18 cellular contexts compared by ENCODE assay signal in the genomic region with DNA sequence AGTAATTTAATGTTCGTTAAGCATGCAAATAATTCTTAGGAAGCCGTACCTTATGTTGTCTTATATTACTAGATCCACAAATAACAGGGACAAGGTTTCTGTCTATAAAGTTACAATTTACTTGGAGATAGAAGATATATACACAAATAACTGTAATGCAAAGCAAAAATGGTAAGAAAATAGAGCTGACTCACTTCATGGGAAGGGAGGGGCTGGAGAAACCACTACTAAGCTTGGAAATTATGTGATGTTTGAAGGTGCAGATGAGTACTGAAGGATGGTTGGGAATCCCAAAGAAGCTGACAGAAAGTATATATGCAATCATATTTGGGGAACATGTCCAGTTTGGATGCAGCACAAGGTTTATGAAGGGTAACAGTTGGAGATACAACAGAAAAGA. TPM values are rescaled to one million over a fixed set of nuclear protein-coding genes. Genes with fewer than 3 reads are reported as not detected.
A peak's percentile ranks its signal among the peaks of the same experiment; 100 is the strongest.
DNase-seq lines count a peak whose midpoint lies in the region; TF ChIP-seq lines count a peak whose summit lies in the region.
"Had no signal": no experiment of that assay in that cellular context is flagged by ENCODE, and none has a peak within 500 bp of the region (broad histone marks: within the 10 kb centered on the region; RNA-seq: fewer than 3 reads in every experiment).

No MANE protein-coding gene starts in this region.

- WGBS in lower leg skin, 2 donors: 43 to 96% methylated on average over 2 of the region's 2 CpGs

- H3K36me3 ChIP-seq in SU-DHL-6 (ENCODE audit: low read length): peaks cover 15% of the 10 kb centered on the region
- H3K36me3 ChIP-seq in brain microvascular endothelial cell (replicated peaks): no peaks in the 10 kb centered on the region
- H3K36me3 ChIP-seq: colonic mucosa, tibial artery had no signal

- H3K27me3 Mint-ChIP-seq in activated T-cell treated with anti-CD3 and anti-CD28 coated beads, Interleukin-2, amount 50 U/mL, for 24 hours: no peaks in the 10 kb centered on the region
- no peaks in the 10 kb centered on the region for H3K27me3 Mint-ChIP-seq in neural crest cell (ENCODE audit: low read depth)

- H3K9me3 ChIP-seq in SU-DHL-6 (ENCODE audit: insufficient read depth, low read length): no peaks in the 10 kb centered on the region
- H3K9me3 ChIP-seq: colonic mucosa, tibial artery had no signal

- H3K4me1 Mint-ChIP-seq in activated T-cell treated with anti-CD3 and anti-CD28 coated beads, Interleukin-2, amount 50 U/mL, for 24 hours (ENCODE audit: low read depth): peaks cover 66% of the 10 kb centered on the region
- peaks cover 22% of the 10 kb centered on the region for H3K4me1 Mint-ChIP-seq in neural crest cell

- H2AFZ ChIP-seq in SU-DHL-6 (ENCODE audit: low read depth, low read length, severe bottlenecking): no peak overlapping the region

- H3K9me3 Mint-ChIP-seq in activated T-cell treated with anti-CD3 and anti-CD28 coated beads, Interleukin-2, amount 50 U/mL, for 24 hours: no peaks in the 10 kb centered on the region
- no peaks in the 10 kb centered on the region for H3K9me3 Mint-ChIP-seq in neural crest cell
- H3K9me3 Mint-ChIP-seq: activated naive CD4-positive, alpha-beta T cell treated with anti-CD3 and anti-CD28 coated beads, Interleukin-2, amount 50 U/mL, for 72 hours had no signal

- peaks cover 78% of the 10 kb centered on the region for H3K36me3 Mint-ChIP-seq in activated T-cell treated with anti-CD3 and anti-CD28 coated beads, Interleukin-2, amount 50 U/mL, for 24 hours (ENCODE audit: low read depth)
- H3K36me3 Mint-ChIP-seq in neural crest cell (ENCODE audit: low read depth): no peaks in the 10 kb centered on the region

- H3K4me2 ChIP-seq in SU-DHL-6 (ENCODE audit: low read depth, low read length, poor library complexity, severe bottlenecking): peak overlapping the region; percentile 64

- H3K27me3 ChIP-seq in SU-DHL-6 (ENCODE audit: low read length) (no peaks in the 10 kb centered on the region), brain microvascular endothelial cell (replicated peaks) (no peaks in the 10 kb centered on the region)
- H3K27me3 ChIP-seq: colonic mucosa, tibial artery had no signal

- H3K27ac ChIP-seq in SU-DHL-6 (ENCODE audit: low read depth, low read length) (no peak overlapping the region), brain microvascular endothelial cell (no peak overlapping the region)
- H3K27ac ChIP-seq: colonic mucosa, tibial artery had no signal

- no peaks in the 10 kb centered on the region for H3K9me2 ChIP-seq in SU-DHL-6 (replicated peaks; ENCODE audit: insufficient read depth, low read length)

- H3K4me3 ChIP-seq in SU-DHL-6 (ENCODE audit: insufficient read depth, low read length, poor library complexity, severe bottlenecking) (no peak overlapping the region), brain microvascular endothelial cell (ENCODE audit: low read depth, low read length) (no peak overlapping the region), lower leg skin (ENCODE audit: low read depth, poor library complexity, severe bottlenecking) (no peak overlapping the region)
- H3K4me3 ChIP-seq: colonic mucosa, tibial artery had no signal

- TF ChIP-seq CTCF in SU-DHL-6 (IDR thresholded peaks at IDR 0.05; ENCODE audit: insufficient read depth, low read length, poor library complexity, severe bottlenecking): no peak
- TF ChIP-seq CTCF in brain microvascular endothelial cell (IDR thresholded peaks at IDR 0.05; ENCODE audit: low read depth, low read length, missing control alignments): no peak
- TF ChIP-seq CTCF in neural crest cell (conservative IDR thresholded peaks at IDR 0.05): no peak
- no peak for TF ChIP-seq CTCF in lower leg skin (IDR thresholded peaks at IDR 0.05)

- TF ChIP-seq POLR2A in lower leg skin (IDR thresholded peaks at IDR 0.05): no peak

- H3K4me3 Mint-ChIP-seq in activated T-cell treated with anti-CD3 and anti-CD28 coated beads, Interleukin-2, amount 50 U/mL, for 24 hours: peak overlapping the region; percentile 17
- H3K4me3 Mint-ChIP-seq in neural crest cell: peak overlapping the region; percentile 26

- intact Hi-C loops in lower leg skin (cut with DNase I; ENCODE audit: low total_unique reads): no loop called here

- peaks cover 12% of the 10 kb centered on the region; the same call in 1 of the 2 replicates for H3F3A ChIP-seq in SU-DHL-6 (ENCODE audit: insufficient read depth)

- in situ Hi-C loops in brain microvascular endothelial cell (cut with HindIII; ENCODE audit: low pct_ligation_motif_present, low sequenced_read_pairs): no loop called here

- H3K27ac Mint-ChIP-seq in activated T-cell treated with anti-CD3 and anti-CD28 coated beads, Interleukin-2, amount 50 U/mL, for 24 hours: no peak overlapping the region
- no peak overlapping the region for H3K27ac Mint-ChIP-seq in neural crest cell (ENCODE audit: unreplicated experiment)

- peaks cover 92% of the 10 kb centered on the region for H3K79me2 ChIP-seq in SU-DHL-6 (ENCODE audit: insufficient read depth, low read length)

- DNase-seq in activated T-cell treated with anti-CD3 and anti-CD28 coated beads, Interleukin-2, amount 50 U/mL, for 24 hours: no peak
- no peak for DNase-seq in activated T-cell treated with anti-CD3 and anti-CD28 coated beads, Interleukin-2, amount 50 U/mL, for 48 hours
- DNase-seq in brain microvascular endothelial cell (peak; percentile 7), neural crest cell (ENCODE audit: low read depth, low spot score) (no peak), lower leg skin (ENCODE audit: low spot score in 2 of 2) (no peak), HUDEP-2 (lab: John Stamatoyannopoulos, UW; ENCODE audit: unreplicated experiment in 76 of 76) (no peak)
- DNase-seq in central memory CD4-positive, alpha-beta T cell: no peak
- DNase-seq: colonic mucosa; Karpas-422; NCI-H1417; NK-92 treated with Interleukin-12 subunit alpha and Interleukin-12 subunit beta, amount 100 ng/mL, for 24 hours; occipital lobe; Right ventricle myocardium superior; stimulated activated CD4-positive, alpha-beta T cell treated with anti-CD3 and anti-CD28 coated beads, Interleukin-2, amount 100 ng/mL, for 48 hours; stimulated activated CD8-positive, alpha-beta memory T cell treated with anti-CD3 and anti-CD28 coated beads, Interleukin-4, amount 100 ng/mL, for 48 hours; tibial artery had no signal

- peaks cover 47% of the 10 kb centered on the region for H4K20me1 ChIP-seq in SU-DHL-6 (ENCODE audit: low read depth, low read length)

- H3K9ac ChIP-seq in SU-DHL-6 (ENCODE audit: low read length): no peak overlapping the region

RNA-seq across cellular contexts. Expression of gene NPAT, which starts 4.0 kb away (rescaled TPM):
- total RNA-seq in neural crest cell: 14.5 and 17.1 TPM in 2 replicates
- 10 to 100 TPM; 11.9 to 27.6 (median 14.6) TPM for total RNA-seq in lower leg skin

RNA-seq across cellular contexts. Expression of gene ATM, which starts 4.4 kb away (rescaled TPM):
- total RNA-seq in neural crest cell (68.5 and 77.3 TPM in 2 replicates), lower leg skin (10 to 100 TPM; 18.4 to 44.9 (median 33.3) TPM)
